ENCODE assay signal across 19 cellular contexts in genomic region chr9:90307177-90307833, GRCh38.
DNase-seq lines count a peak whose midpoint lies in the region; ATAC-seq, FAIRE-seq and TF ChIP-seq lines count a peak whose summit lies in the region.
"Had no signal": no experiment of that assay in that cellular context is flagged by ENCODE, and none has a peak within 500 bp of the region (broad histone marks: within the 10 kb centered on the region; RNA-seq: fewer than 3 reads in every experiment).

No MANE protein-coding gene starts in this region.

- TF ChIP-seq RAD21 in neural cell (conservative IDR thresholded peaks at IDR 0.05) = peak; percentile 44

- intact Hi-C loops in testis (cut with DNase I; ENCODE audit: low total_unique reads) = no loop called here

- no peaks in the 10 kb centered on the region for H3K4me1 Mint-ChIP-seq in effector memory CD8-positive, alpha-beta T cell (ENCODE audit: low read depth in 2 of 2)
- H3K4me1 Mint-ChIP-seq: immature natural killer cell; stimulated activated naive B cell treated with anti-CD40 and anti-IgM and Interleukin-4, amounts not matched to agents 10 μg/mL and 1 μg/mL and 100 μg/mL, for 72 hours had no signal

- H3K4me3 ChIP-seq in SJCRH30 (no peak overlapping the region), neural cell (ENCODE audit: low read length) (peak overlapping the region; percentile 7), testis (no peak overlapping the region)
- H3K4me3 ChIP-seq: adrenal gland, colonic mucosa had no signal

- no peak overlapping the region for H3K27ac Mint-ChIP-seq in effector memory CD8-positive, alpha-beta T cell
- H3K27ac Mint-ChIP-seq: activated T-helper 1 cell treated with anti-CD3 and anti-CD28 coated beads, Interleukin-12 subunit alpha, Interleukin-12 subunit beta, Interleukin-2, Interleukin-4 antibody, amounts not matched to agents 30 ng/mL and 10 ng/mL and 1 ng/mL, durations not matched to agents 14 hours and 24 hours and 36 hours; immature natural killer cell; stimulated activated naive B cell treated with anti-CD40 and anti-IgM and Interleukin-4, amounts not matched to agents 10 μg/mL and 1 μg/mL and 100 μg/mL, for 72 hours had no signal

- no peaks in the 10 kb centered on the region for H3F3A ChIP-seq in neural cell (ENCODE audit: insufficient read depth, low read length, poor library complexity, severe bottlenecking)

- no peak for FAIRE-seq in D721Med (lab: Jason Lieb, UNC)
- FAIRE-seq: small intestine, TTC549 had no signal

- H3K4me1 ChIP-seq in SJCRH30 (peaks cover 46% of the 10 kb centered on the region), testis (no peaks in the 10 kb centered on the region)
- H3K4me1 ChIP-seq: adrenal gland had no signal

- peaks cover 33 to 42% of the 10 kb centered on the region in 2 donors for H3K27me3 Mint-ChIP-seq in effector memory CD8-positive, alpha-beta T cell

- peak overlapping the region; percentile 14 for H3K4me2 ChIP-seq in neural cell (ENCODE audit: low read length)

- peak; percentile 58 for DNase-seq in LHCN-M2 (ENCODE audit: low read depth)
- DNase-seq in NCI-H2029 treated with DMSO at 0.1 percent for 48 hours (lab: John Stamatoyannopoulos, UW) = peak; percentile 69
- peak; percentile 95 to 97 for DNase-seq in SJCRH30
- no peak for DNase-seq in testis
- no peak for DNase-seq in D721Med (ENCODE audit: insufficient read length, low spot score)
- no peak for DNase-seq in effector memory CD8-positive, alpha-beta T cell
- no peak for DNase-seq in NCI-H2196 (lab: John Stamatoyannopoulos, UW; ENCODE audit: unreplicated experiment)
- DNase-seq: activated CD4-positive, alpha-beta T cell treated with anti-CD3 and anti-CD28 coated beads, Interleukin-2, amount 50 U/mL, for 4 hours; adrenal gland; colonic mucosa; GOT3; immature natural killer cell; mammary epithelial cell; small intestine; stimulated activated naive B cell treated with anti-CD40 and anti-IgM and Interleukin-4, amounts not matched to agents 10 μg/mL and 1 μg/mL and 100 μg/mL, for 72 hours had no signal

- H3K9me3 Mint-ChIP-seq in effector memory CD8-positive, alpha-beta T cell = no peaks in the 10 kb centered on the region
- H3K9me3 Mint-ChIP-seq: activated T-helper 1 cell treated with anti-CD3 and anti-CD28 coated beads, Interleukin-12 subunit alpha, Interleukin-12 subunit beta, Interleukin-2, Interleukin-4 antibody, amounts not matched to agents 30 ng/mL and 10 ng/mL and 1 ng/mL, durations not matched to agents 14 hours and 24 hours and 36 hours; immature natural killer cell; stimulated activated naive B cell treated with anti-CD40 and anti-IgM and Interleukin-4, amounts not matched to agents 10 μg/mL and 1 μg/mL and 100 μg/mL, for 72 hours had no signal

- peak overlapping the region; percentile 5 for H2AFZ ChIP-seq in neural cell (ENCODE audit: low read depth, low read length)

- TF ChIP-seq CTCF in neural cell (IDR thresholded peaks at IDR 0.05; ENCODE audit: poor library complexity, severe bottlenecking) = no peak
- TF ChIP-seq CTCF in testis (IDR thresholded peaks at IDR 0.05) = no peak
- TF ChIP-seq CTCF in D721Med (IDR thresholded peaks at IDR 0.05; ENCODE audit: insufficient read depth, missing control alignments) = no peak

- ATAC-seq in effector memory CD8-positive, alpha-beta T cell (replicated peaks) = no peak
- ATAC-seq: stimulated activated naive B cell treated with anti-CD40 and anti-IgM and Interleukin-4, amounts not matched to agents 10 μg/mL and 1 μg/mL and 100 μg/mL, for 72 hours had no signal

- 83 to 86% methylated on average over 1 to 4 of the region's 4 CpGs for WGBS in testis, 2 donors

- peak; percentile 83 for TF ChIP-seq EP300 in neural cell (conservative IDR thresholded peaks at IDR 0.05; ENCODE audit: poor library complexity, severe bottlenecking)

- H3K36me3 ChIP-seq in SJCRH30 = no peaks in the 10 kb centered on the region
- H3K36me3 ChIP-seq in neural cell (ENCODE audit: insufficient read depth, low read length) = no peaks in the 10 kb centered on the region
- H3K36me3 ChIP-seq in testis (ENCODE audit: low read depth, missing control alignments) = no peaks in the 10 kb centered on the region
- H3K36me3 ChIP-seq: adrenal gland, colonic mucosa had no signal

- H3K36me3 Mint-ChIP-seq in effector memory CD8-positive, alpha-beta T cell (ENCODE audit: insufficient read depth) = no peaks in the 10 kb centered on the region
- H3K36me3 Mint-ChIP-seq: immature natural killer cell; stimulated activated naive B cell treated with anti-CD40 and anti-IgM and Interleukin-4, amounts not matched to agents 10 μg/mL and 1 μg/mL and 100 μg/mL, for 72 hours had no signal

- H3K79me2 ChIP-seq in neural cell (replicated peaks; ENCODE audit: insufficient read depth, low read length) = no peaks in the 10 kb centered on the region

- H3K27ac ChIP-seq in SJCRH30 (peak overlapping the region; percentile 72), neural cell (ENCODE audit: low read length) (peak overlapping the region; percentile 80), testis (no peak overlapping the region)
- H3K27ac ChIP-seq: adrenal gland, colonic mucosa, epithelial cell of prostate had no signal

- H3K9ac ChIP-seq in neural cell (ENCODE audit: low read length) = peak overlapping the region; percentile 46

- no peak for TF ChIP-seq POLR2A in testis (IDR thresholded peaks at IDR 0.05)

- H4K20me1 ChIP-seq in neural cell (ENCODE audit: insufficient read depth) = no peaks in the 10 kb centered on the region

- H3K9me2 ChIP-seq in neural cell (ENCODE audit: insufficient read depth, low read length) = no peaks in the 10 kb centered on the region

- H3K27me3 ChIP-seq in SJCRH30 (no peaks in the 10 kb centered on the region), neural cell (ENCODE audit: insufficient read depth, low read depth, low read length) (no peaks in the 10 kb centered on the region), testis (no peaks in the 10 kb centered on the region)
- H3K27me3 ChIP-seq: adrenal gland, colonic mucosa had no signal

- H3K4me3 Mint-ChIP-seq in effector memory CD8-positive, alpha-beta T cell = no peak overlapping the region
- H3K4me3 Mint-ChIP-seq: activated T-helper 1 cell treated with anti-CD3 and anti-CD28 coated beads, Interleukin-12 subunit alpha, Interleukin-12 subunit beta, Interleukin-2, Interleukin-4 antibody, amounts not matched to agents 30 ng/mL and 10 ng/mL and 1 ng/mL, durations not matched to agents 14 hours and 24 hours and 36 hours; immature natural killer cell; stimulated activated naive B cell treated with anti-CD40 and anti-IgM and Interleukin-4, amounts not matched to agents 10 μg/mL and 1 μg/mL and 100 μg/mL, for 72 hours had no signal

- no peaks in the 10 kb centered on the region for H3K9me3 ChIP-seq in SJCRH30 (replicated peaks)
- H3K9me3 ChIP-seq in neural cell (ENCODE audit: low read length) = no peaks in the 10 kb centered on the region
- no peaks in the 10 kb centered on the region for H3K9me3 ChIP-seq in testis
- H3K9me3 ChIP-seq: adrenal gland, colonic mucosa had no signal

TF ChIP-seq in neural cell, 6 proteins besides CTCF, POLR2A, EP300 and RAD21:
- TF ChIP-seq SMC3 (conservative IDR thresholded peaks at IDR 0.05; ENCODE audit: poor library complexity) (no peak), EZH2 (IDR thresholded peaks at IDR 0.05; ENCODE audit: borderline replicate concordance, insufficient read depth, low read length, poor library complexity, severe bottlenecking) (no peak), POLR2AphosphoS5 (IDR thresholded peaks at IDR 0.05) (peak; percentile 85), TAF1 (IDR thresholded peaks at IDR 0.05; ENCODE audit: low read depth) (no peak), MXI1 (conservative IDR thresholded peaks at IDR 0.05; ENCODE audit: poor library complexity, severe bottlenecking) (peak; percentile 25)
- TF ChIP-seq, protein P1, sequence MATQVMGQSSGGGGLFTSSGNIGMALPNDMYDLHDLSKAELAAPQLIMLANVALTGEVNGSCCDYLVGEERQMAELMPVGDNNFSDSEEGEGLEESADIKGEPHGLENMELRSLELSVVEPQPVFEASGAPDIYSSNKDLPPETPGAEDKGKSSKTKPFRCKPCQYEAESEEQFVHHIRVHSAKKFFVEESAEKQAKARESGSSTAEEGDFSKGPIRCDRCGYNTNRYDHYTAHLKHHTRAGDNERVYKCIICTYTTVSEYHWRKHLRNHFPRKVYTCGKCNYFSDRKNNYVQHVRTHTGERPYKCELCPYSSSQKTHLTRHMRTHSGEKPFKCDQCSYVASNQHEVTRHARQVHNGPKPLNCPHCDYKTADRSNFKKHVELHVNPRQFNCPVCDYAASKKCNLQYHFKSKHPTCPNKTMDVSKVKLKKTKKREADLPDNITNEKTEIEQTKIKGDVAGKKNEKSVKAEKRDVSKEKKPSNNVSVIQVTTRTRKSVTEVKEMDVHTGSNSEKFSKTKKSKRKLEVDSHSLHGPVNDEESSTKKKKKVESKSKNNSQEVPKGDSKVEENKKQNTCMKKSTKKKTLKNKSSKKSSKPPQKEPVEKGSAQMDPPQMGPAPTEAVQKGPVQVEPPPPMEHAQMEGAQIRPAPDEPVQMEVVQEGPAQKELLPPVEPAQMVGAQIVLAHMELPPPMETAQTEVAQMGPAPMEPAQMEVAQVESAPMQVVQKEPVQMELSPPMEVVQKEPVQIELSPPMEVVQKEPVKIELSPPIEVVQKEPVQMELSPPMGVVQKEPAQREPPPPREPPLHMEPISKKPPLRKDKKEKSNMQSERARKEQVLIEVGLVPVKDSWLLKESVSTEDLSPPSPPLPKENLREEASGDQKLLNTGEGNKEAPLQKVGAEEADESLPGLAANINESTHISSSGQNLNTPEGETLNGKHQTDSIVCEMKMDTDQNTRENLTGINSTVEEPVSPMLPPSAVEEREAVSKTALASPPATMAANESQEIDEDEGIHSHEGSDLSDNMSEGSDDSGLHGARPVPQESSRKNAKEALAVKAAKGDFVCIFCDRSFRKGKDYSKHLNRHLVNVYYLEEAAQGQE (IDR thresholded peaks at IDR 0.05; ENCODE audit: borderline replicate concordance) = peak; percentile 100
TF ChIP-seq in neural cell: peak in this region for 3.

Comparison
In these comparisons a context has a peak if more than half of its experiments do, and no peak if none do; other contexts are left out.
1. DNase-seq: peak in LHCN-M2 (single experiment), NCI-H2029 treated with DMSO at 0.1 percent for 48 hours (single experiment) and SJCRH30 (2 of 2); none in testis (single experiment), D721Med (single experiment), effector memory CD8-positive, alpha-beta T cell (0 of 3) and NCI-H2196 (single experiment).
2. H3K27ac ChIP-seq: peak in SJCRH30 (single experiment) and neural cell (single experiment); none in testis (0 of 2).